ENCODE assay signal across 14 cellular contexts in the genomic region with DNA sequence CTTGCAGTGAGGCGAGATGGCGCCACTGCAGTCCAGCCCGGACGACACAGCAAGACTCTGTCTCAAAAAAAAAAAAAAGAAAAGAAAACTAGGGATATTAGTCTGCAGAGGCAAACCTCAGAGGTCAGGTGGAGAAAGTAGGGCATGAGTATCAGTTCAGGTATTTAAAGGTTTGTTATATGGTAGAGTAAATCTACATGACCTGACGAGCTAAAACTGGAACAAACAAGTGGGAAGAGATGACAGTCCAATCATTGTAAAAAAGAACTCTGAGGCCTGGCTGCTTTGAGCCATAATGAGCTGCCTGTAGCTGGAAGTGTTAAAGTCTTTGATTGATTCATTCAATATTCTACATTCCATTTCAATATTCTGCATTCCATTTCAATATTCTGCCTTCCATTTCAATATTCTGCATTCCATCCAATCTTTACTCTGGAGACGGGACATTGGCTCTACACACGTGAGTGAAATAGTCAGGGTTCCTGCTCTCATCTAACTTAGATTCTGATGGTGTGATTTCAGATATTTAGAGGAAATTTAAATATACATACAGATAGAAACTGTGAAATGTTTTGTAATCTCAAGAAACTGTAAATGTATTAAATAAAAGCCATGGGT.
"Had no signal": no experiment of that assay in that cellular context is flagged by ENCODE, and none has a peak within 500 bp of the region (broad histone marks: within the 10 kb centered on the region; RNA-seq: fewer than 3 reads in every experiment).

No MANE protein-coding gene starts in this region.

- H3K4me3 ChIP-seq: dorsolateral prefrontal cortex had no signal

- H3K36me3 Mint-ChIP-seq: activated naive CD8-positive, alpha-beta T cell treated with anti-CD3 and anti-CD28 coated beads, Interleukin-2, amount 10 ng/mL, durations not matched to agents 7 days and 5 days; stimulated activated effector memory CD8-positive, alpha-beta T cell treated with anti-CD3 and anti-CD28 coated beads, Interleukin-12 subunit alpha, Interleukin-12 subunit beta, amount 100 ng/mL, for 72 hours had no signal

- H3K4me1 ChIP-seq: parathyroid adenoma had no signal

- H3K27me3 ChIP-seq: brain microvascular endothelial cell, dorsolateral prefrontal cortex had no signal

- H2AFZ ChIP-seq: parathyroid adenoma had no signal

- H3K36me3 ChIP-seq: brain microvascular endothelial cell had no signal

- H3K9ac ChIP-seq: parathyroid adenoma had no signal

- H3K27ac Mint-ChIP-seq: activated CD8-positive, alpha-beta T cell treated with anti-CD3 and anti-CD28 coated beads, Interleukin-2, amount 10 ng/mL, durations not matched to agents 7 days and 5 days; activated naive CD8-positive, alpha-beta T cell treated with anti-CD3 and anti-CD28 coated beads, Interleukin-2, amount 10 ng/mL, durations not matched to agents 7 days and 5 days; activated T-cell treated with anti-CD3 and anti-CD28 coated beads, Interleukin-2, amount 50 U/mL, for 72 hours; stimulated activated effector memory CD8-positive, alpha-beta T cell treated with anti-CD3 and anti-CD28 coated beads, Interleukin-12 subunit alpha, Interleukin-12 subunit beta, amount 100 ng/mL, for 72 hours; WTC11 had no signal

- H3K4me1 Mint-ChIP-seq: activated naive CD8-positive, alpha-beta T cell treated with anti-CD3 and anti-CD28 coated beads, Interleukin-2, amount 10 ng/mL, durations not matched to agents 7 days and 5 days; stimulated activated effector memory CD8-positive, alpha-beta T cell treated with anti-CD3 and anti-CD28 coated beads, Interleukin-12 subunit alpha, Interleukin-12 subunit beta, amount 100 ng/mL, for 72 hours had no signal

- ATAC-seq: activated CD8-positive, alpha-beta T cell treated with anti-CD3 and anti-CD28 coated beads, Interleukin-2, amount 10 ng/mL, durations not matched to agents 7 days and 5 days; activated T-cell treated with anti-CD3 and anti-CD28 coated beads, Interleukin-2, amount 50 U/mL, for 72 hours; esophagus mucosa; stimulated activated effector memory CD8-positive, alpha-beta T cell treated with anti-CD3 and anti-CD28 coated beads, Interleukin-12 subunit alpha, Interleukin-12 subunit beta, amount 100 ng/mL, for 72 hours; WTC11 had no signal

- DNase-seq: activated CD4-positive, alpha-beta T cell treated with anti-CD3 and anti-CD28 coated beads for 48 hours; activated CD8-positive, alpha-beta memory T cell treated with anti-CD3 and anti-CD28 coated beads, Interleukin-2, amount 50 U/mL, for 4 hours; activated CD8-positive, alpha-beta T cell treated with anti-CD3 and anti-CD28 coated beads, Interleukin-2, amount 10 ng/mL, durations not matched to agents 7 days and 5 days; activated naive CD8-positive, alpha-beta T cell treated with anti-CD3 and anti-CD28 coated beads, Interleukin-2, amount 10 ng/mL, durations not matched to agents 7 days and 5 days; activated T-cell treated with anti-CD3 and anti-CD28 coated beads, Interleukin-2, amount 50 U/mL, for 72 hours; anterior cingulate cortex; brain microvascular endothelial cell; dorsolateral prefrontal cortex; hippocampal formation had no signal

- H3K27ac ChIP-seq: parathyroid adenoma had no signal

- H3K9me3 Mint-ChIP-seq: activated naive CD8-positive, alpha-beta T cell treated with anti-CD3 and anti-CD28 coated beads, Interleukin-2, amount 10 ng/mL, durations not matched to agents 7 days and 5 days had no signal

- H3K4me3 Mint-ChIP-seq: activated CD8-positive, alpha-beta T cell treated with anti-CD3 and anti-CD28 coated beads, Interleukin-2, amount 10 ng/mL, durations not matched to agents 7 days and 5 days; activated naive CD8-positive, alpha-beta T cell treated with anti-CD3 and anti-CD28 coated beads, Interleukin-2, amount 10 ng/mL, durations not matched to agents 7 days and 5 days; activated T-cell treated with anti-CD3 and anti-CD28 coated beads, Interleukin-2, amount 50 U/mL, for 72 hours; neural crest cell; stimulated activated effector memory CD8-positive, alpha-beta T cell treated with anti-CD3 and anti-CD28 coated beads, Interleukin-12 subunit alpha, Interleukin-12 subunit beta, amount 100 ng/mL, for 72 hours; WTC11 had no signal

- H3K79me2 ChIP-seq: parathyroid adenoma had no signal
